8 cellular contexts compared by ENCODE assay signal in the genomic region with DNA sequence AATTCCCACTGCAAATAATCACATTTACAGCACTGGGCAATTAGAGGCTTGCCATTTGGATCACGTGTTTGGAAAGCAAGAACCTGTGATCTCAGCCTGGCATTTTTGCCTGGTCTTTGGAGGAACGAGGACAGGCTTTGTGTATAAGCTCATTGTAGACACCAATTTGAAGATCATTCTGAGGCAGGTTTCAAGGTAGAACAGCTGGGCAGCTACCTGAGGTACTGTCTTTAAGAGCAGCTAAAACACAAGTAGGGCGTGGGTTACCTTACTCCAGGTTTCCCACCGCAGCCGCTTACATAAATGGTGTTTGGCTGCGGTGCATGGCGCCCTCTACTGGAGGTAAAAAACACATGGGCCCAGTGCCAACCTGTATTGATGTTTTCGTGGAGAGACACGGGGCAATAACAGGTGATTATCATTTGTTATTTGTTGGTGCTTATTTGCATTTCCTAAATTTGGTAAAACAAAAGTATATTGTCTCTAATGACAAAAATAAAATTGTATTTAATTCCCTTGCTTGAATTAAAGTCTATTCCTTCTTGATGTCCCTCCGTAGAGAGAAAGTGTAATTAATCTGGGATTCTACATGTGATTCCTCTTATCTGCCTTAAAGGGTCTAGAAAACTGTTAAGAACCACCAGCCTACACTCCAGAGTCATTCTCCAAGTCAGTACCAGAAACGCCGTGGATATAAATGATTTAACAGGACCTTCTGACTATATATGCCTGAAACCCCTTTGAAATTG.
DNase-seq lines count a peak whose midpoint lies in the region; ATAC-seq and TF ChIP-seq lines count a peak whose summit lies in the region.

No MANE protein-coding gene starts in this region.

- no peaks in the 10 kb centered on the region for H4K20me1 ChIP-seq in IMR-90 (ENCODE audit: insufficient read depth, low read length)
- no peaks in the 10 kb centered on the region for H4K20me1 ChIP-seq in OCI-LY1 (ENCODE audit: insufficient read depth, low read length)
- no peaks in the 10 kb centered on the region for H4K20me1 ChIP-seq in fibroblast of lung (ENCODE audit: control insufficient read depth, extremely low read depth, insufficient read depth, low read length)

- H4K91ac ChIP-seq in IMR-90 (ENCODE audit: insufficient read depth, low read depth, low read length): no peak overlapping the region

- peaks cover 16% of the 10 kb centered on the region for H3K4me1 Mint-ChIP-seq in nephron progenitor cell
- H3K4me1 Mint-ChIP-seq in stimulated activated naive B cell treated with anti-CD40 and anti-IgM and Interleukin-4, amounts not matched to agents 10 μg/mL and 1 μg/mL and 100 μg/mL, for 72 hours: peaks cover 0 to 7% of the 10 kb centered on the region in 2 donors

- no peak overlapping the region for H3K27ac Mint-ChIP-seq in nephron progenitor cell
- H3K27ac Mint-ChIP-seq in stimulated activated naive B cell treated with anti-CD40 and anti-IgM and Interleukin-4, amounts not matched to agents 10 μg/mL and 1 μg/mL and 100 μg/mL, for 72 hours: no peak overlapping the region

- H4K5ac ChIP-seq in IMR-90 (ENCODE audit: low read depth, low read length): no peak overlapping the region

- no peak overlapping the region for H4K8ac ChIP-seq in IMR-90 (ENCODE audit: low read depth in 2 of 2, low read length in 2 of 2)

- H2AK5ac ChIP-seq in IMR-90 (ENCODE audit: low read depth, low read length): no peak overlapping the region

- H3K27me3 Mint-ChIP-seq in nephron progenitor cell (ENCODE audit: low read depth, poor library complexity): peaks cover 25% of the 10 kb centered on the region
- peaks cover 7 to 12% of the 10 kb centered on the region in 2 donors for H3K27me3 Mint-ChIP-seq in stimulated activated naive B cell treated with anti-CD40 and anti-IgM and Interleukin-4, amounts not matched to agents 10 μg/mL and 1 μg/mL and 100 μg/mL, for 72 hours

- H3K14ac ChIP-seq in IMR-90 (replicated peaks; ENCODE audit: low read depth, low read length): no peak overlapping the region

- H3K27ac ChIP-seq in IMR-90 (ENCODE audit: insufficient read depth, low read length) (no peak overlapping the region), OCI-LY1 (ENCODE audit: low read depth, low read length, poor library complexity, severe bottlenecking) (no peak overlapping the region), fibroblast of lung (ENCODE audit: insufficient read depth, low read length) (no peak overlapping the region)

- H3K9me3 Mint-ChIP-seq in nephron progenitor cell: peaks cover 23% of the 10 kb centered on the region
- peaks cover 3 to 8% of the 10 kb centered on the region in 2 donors for H3K9me3 Mint-ChIP-seq in stimulated activated naive B cell treated with anti-CD40 and anti-IgM and Interleukin-4, amounts not matched to agents 10 μg/mL and 1 μg/mL and 100 μg/mL, for 72 hours

- H3K4me2 ChIP-seq in IMR-90 (ENCODE audit: low read depth, low read length): peak overlapping the region; percentile 87
- no peak overlapping the region for H3K4me2 ChIP-seq in OCI-LY1 (ENCODE audit: low read length)
- peak overlapping the region; percentile 51 for H3K4me2 ChIP-seq in fibroblast of lung (ENCODE audit: extremely low read depth, insufficient read depth, low read length)

- intact Hi-C loops in IMR-90 (cut with micrococcal nuclease): loop anchor here (1.0 to 10.0 kb wide), 7 partner anchors 92 to 388 kb away; partner anchors contain the start of genes ALKBH2 and UNG

- no peaks in the 10 kb centered on the region for H3K79me1 ChIP-seq in IMR-90 (ENCODE audit: low read depth in 1 of 2, low read length in 2 of 2)

- peak; percentile 78 for TF ChIP-seq CTCF in IMR-90 (conservative IDR thresholded peaks at IDR 0.05; ENCODE audit: low read depth, low read length)
- TF ChIP-seq CTCF in OCI-LY1 (IDR thresholded peaks at IDR 0.05; ENCODE audit: low read length): peak; percentile 65
- TF ChIP-seq CTCF in fibroblast of lung (conservative IDR thresholded peaks at IDR 0.05 in 1 of 2, IDR thresholded peaks at IDR 0.05 in 1 of 2; ENCODE audit: low read depth in 1 of 2, low read length in 2 of 2): peak; percentile 71 to 82
- peak; percentile 96 for TF ChIP-seq CTCF in nephron progenitor cell (IDR thresholded peaks at IDR 0.05)

- H3K56ac ChIP-seq in IMR-90 (ENCODE audit: extremely low read depth, insufficient read depth, low read length): no peak overlapping the region

- WGBS in IMR-90 (ENCODE audit: extremely low coverage in 2 of 2, insufficient read length in 1 of 2), 2 experiments: 12% methylated on average over 5 of the region's 12 CpGs; no CpG with 5 or more reads in 1 of the 2 experiments

- no peak overlapping the region for H2BK20ac ChIP-seq in IMR-90 (ENCODE audit: low read depth, low read length)

- dilution Hi-C loops in IMR-90 (cut with HindIII; ENCODE audit: low sequenced_read_pairs, unreplicated experiment): no loop called here

- no peaks in the 10 kb centered on the region for H3K36me3 ChIP-seq in IMR-90 (ENCODE audit: control insufficient read depth, insufficient read depth, low read length)
- H3K36me3 ChIP-seq in OCI-LY1 (ENCODE audit: insufficient read depth, low read length): no peaks in the 10 kb centered on the region
- H3K36me3 ChIP-seq in fibroblast of lung (ENCODE audit: control insufficient read depth, insufficient read depth, low read length): no peaks in the 10 kb centered on the region

- 0 out of 2 replicates have a peak, but pooled peaks cover 1% of the 10 kb centered on the region for H3K4me1 ChIP-seq in IMR-90 (ENCODE audit: control insufficient read depth, insufficient read depth, low read length)
- no peaks in the 10 kb centered on the region for H3K4me1 ChIP-seq in OCI-LY1 (ENCODE audit: insufficient read depth, low read length, severe bottlenecking)
- H3K4me1 ChIP-seq in fibroblast of lung (ENCODE audit: control insufficient read depth, extremely low read depth, insufficient read depth, low read length): no peaks in the 10 kb centered on the region

- H3K9ac ChIP-seq in IMR-90 (ENCODE audit: low read depth, low read length) (no peak overlapping the region), OCI-LY1 (ENCODE audit: low read length) (no peak overlapping the region), fibroblast of lung (ENCODE audit: insufficient read depth, low read length) (no peak overlapping the region)

- H3K27me3 ChIP-seq in IMR-90 (ENCODE audit: control insufficient read depth, insufficient read depth, low read length) (peaks cover 6% of the 10 kb centered on the region), OCI-LY1 (ENCODE audit: insufficient read depth, low read length) (no peaks in the 10 kb centered on the region), fibroblast of lung (ENCODE audit: control insufficient read depth, insufficient read depth, low read length) (no peaks in the 10 kb centered on the region)

- no peak overlapping the region for H3K18ac ChIP-seq in IMR-90 (ENCODE audit: low read depth, low read length)

- H3F3A ChIP-seq in OCI-LY1 (ENCODE audit: insufficient read depth, low read length): no peaks in the 10 kb centered on the region

- DNase-seq in DMS114 treated with DMSO at 0.1 percent for 48 hours (lab: John Stamatoyannopoulos, UW; ENCODE audit: unreplicated experiment) (peak; percentile 34), IMR-90 (peak; percentile 54), activated T-cell treated with anti-CD3 and anti-CD28 coated beads for 48 hours (ENCODE audit: low read depth) (peak; percentile 60), fibroblast of lung (ENCODE audit: low read depth in 2 of 2) (peak; percentile 43 to 63), nephron progenitor cell (peak; percentile 67)
- peak; percentile 46 for DNase-seq in stimulated activated naive B cell treated with anti-CD40 and anti-IgM and Interleukin-4, amounts not matched to agents 10 μg/mL and 1 μg/mL and 100 μg/mL, for 72 hours

- in situ Hi-C loops in IMR-90 (cut with MboI; ENCODE audit: low sequenced_read_pairs): loop anchor here (10.0 kb wide), 1 partner anchor 386 kb away; the partner anchor contains the start of genes ISCU and SART3

- H3K79me2 ChIP-seq in OCI-LY1 (ENCODE audit: insufficient read depth, low read length): no peaks in the 10 kb centered on the region
- no peaks in the 10 kb centered on the region for H3K79me2 ChIP-seq in fibroblast of lung (ENCODE audit: control insufficient read depth, insufficient read depth, low read length)

- H3K9me1 ChIP-seq in IMR-90 (ENCODE audit: insufficient read depth, low read length): no peaks in the 10 kb centered on the region; the same call in 1 of the 2 replicates

- H2BK120ac ChIP-seq in IMR-90 (ENCODE audit: low read depth, low read length): no peak overlapping the region

- H2BK15ac ChIP-seq in IMR-90 (ENCODE audit: low read depth, low read length): no peak overlapping the region

- no peak overlapping the region for H3K4ac ChIP-seq in IMR-90 (ENCODE audit: low read depth, low read length)

- no TSS peak for BruUV-seq in IMR-90 (replicated peaks; lab: Mats Ljungman, UMichigan)

- ATAC-seq in IMR-90 (ENCODE audit: low read depth): peak; percentile 37
- ATAC-seq in stimulated activated naive B cell treated with anti-CD40 and anti-IgM and Interleukin-4, amounts not matched to agents 10 μg/mL and 1 μg/mL and 100 μg/mL, for 72 hours (replicated peaks): peak; percentile 94
- ATAC-seq in HG03520 (IDR thresholded peaks at IDR 0.05; ENCODE audit: unreplicated experiment): no peak

- POLR2A ChIA-PET in IMR-90 (lab: Charles Lee; ENCODE audit: unreplicated experiment): no interaction called here

- H2BK5ac ChIP-seq in IMR-90 (ENCODE audit: low read depth, low read length, poor library complexity, severe bottlenecking): no peak overlapping the region

- H3K36me3 Mint-ChIP-seq in nephron progenitor cell (ENCODE audit: low read depth): no peaks in the 10 kb centered on the region
- H3K36me3 Mint-ChIP-seq in stimulated activated naive B cell treated with anti-CD40 and anti-IgM and Interleukin-4, amounts not matched to agents 10 μg/mL and 1 μg/mL and 100 μg/mL, for 72 hours: peaks cover 0 to 6% of the 10 kb centered on the region in 2 donors

- H2AFZ ChIP-seq in IMR-90 (replicated peaks; ENCODE audit: low read length, poor library complexity): peak overlapping the region; percentile 56
- H2AFZ ChIP-seq in OCI-LY1 (ENCODE audit: low read length): no peak overlapping the region
- no peak overlapping the region for H2AFZ ChIP-seq in fibroblast of lung (ENCODE audit: low read length)

- peaks cover 4% of the 10 kb centered on the region; the same call in 1 of the 2 replicates for H3K9me3 ChIP-seq in IMR-90 (ENCODE audit: control insufficient read depth, insufficient read depth, low read length)
- H3K9me3 ChIP-seq in OCI-LY1 (ENCODE audit: low read length): no peaks in the 10 kb centered on the region
- H3K9me3 ChIP-seq in fibroblast of lung (ENCODE audit: control insufficient read depth, insufficient read depth, low read depth, low read length): no peaks in the 10 kb centered on the region

- TF ChIP-seq POLR2A in IMR-90 (IDR thresholded peaks at IDR 0.05; ENCODE audit: low read depth, low read length): no peak

- H3K23ac ChIP-seq in IMR-90 (ENCODE audit: low read depth, low read length): no peak overlapping the region

- H3K4me3 ChIP-seq in IMR-90 (ENCODE audit: insufficient read depth, low read depth, low read length) (no peak overlapping the region), OCI-LY1 (ENCODE audit: low read depth, low read length, poor library complexity, severe bottlenecking) (no peak overlapping the region), fibroblast of lung (replicated peaks in 1 of 4; ENCODE audit: control extremely low read depth in 1 of 4, insufficient read depth in 1 of 4, low read depth in 3 of 4, low read length in 4 of 4) (no peak overlapping the region)

- peak; percentile 85 for TF ChIP-seq RAD21 in IMR-90 (IDR thresholded peaks at IDR 0.05; ENCODE audit: low read length)

- H3K4me3 Mint-ChIP-seq in nephron progenitor cell: no peak overlapping the region
- H3K4me3 Mint-ChIP-seq in stimulated activated naive B cell treated with anti-CD40 and anti-IgM and Interleukin-4, amounts not matched to agents 10 μg/mL and 1 μg/mL and 100 μg/mL, for 72 hours: no peak overlapping the region

- no peaks in the 10 kb centered on the region for H3K9me2 ChIP-seq in OCI-LY1 (ENCODE audit: low read depth, low read length)

- no peak overlapping the region for H2AK9ac ChIP-seq in IMR-90 (replicated peaks; ENCODE audit: low read depth, low read length, poor library complexity)

- CTCF ChIA-PET in IMR-90 (lab: Yijun Ruan, JAX): interaction anchor here (0.6 to 1.6 kb wide), 10 partner anchors 11 to 321 kb away, joined by 3 to 9 read pairs (median 3); no protein-coding TSS in a partner anchor
